Comparison of ENCODE assay signal across 7 cellular contexts in the genomic region with DNA sequence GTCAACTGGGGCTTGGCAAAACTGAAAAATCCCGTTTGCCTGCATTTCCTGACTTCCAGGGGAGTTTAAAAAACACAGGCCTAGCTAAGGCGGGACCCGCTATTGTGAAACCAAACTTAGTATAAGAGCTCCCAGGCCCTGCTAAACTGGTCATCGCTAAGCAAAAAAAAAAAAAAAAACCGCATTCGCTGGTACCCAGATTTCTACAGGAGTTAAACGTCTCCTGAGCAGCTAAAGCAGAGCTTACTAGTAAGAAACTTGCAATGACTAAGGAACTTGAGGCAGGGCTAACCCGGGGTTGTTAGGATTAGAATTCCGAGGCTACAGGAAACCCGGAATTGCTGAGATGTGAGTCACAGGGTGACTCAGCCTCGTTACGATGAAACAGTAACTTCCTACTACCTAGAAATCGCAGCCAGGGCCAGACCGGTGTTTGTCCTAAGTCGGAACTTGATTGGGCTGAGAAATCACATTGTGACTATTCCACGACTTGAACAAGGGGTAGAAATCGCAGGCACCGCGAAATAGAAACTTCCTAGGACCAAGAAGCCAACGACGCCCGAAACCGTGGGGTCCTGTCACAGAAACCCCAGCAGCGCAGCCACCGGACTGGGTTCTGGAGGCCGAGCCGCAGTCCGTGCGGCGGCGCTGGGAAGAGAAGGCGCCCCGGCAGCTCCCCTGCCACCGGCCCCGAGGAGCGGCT.
A peak's percentile ranks its signal among the peaks of the same experiment; 100 is the strongest.
DNase-seq lines count a peak whose midpoint lies in the region; ATAC-seq lines count a peak whose summit lies in the region.

No MANE protein-coding gene starts in this region.

- peaks cover 2% of the 10 kb centered on the region for H3K36me3 Mint-ChIP-seq in memory B cell

- ATAC-seq in GM18511 (IDR thresholded peaks at IDR 0.05; ENCODE audit: unreplicated experiment) = peak; percentile 41
- peak; percentile 35 for ATAC-seq in HG02840 (IDR thresholded peaks at IDR 0.05; ENCODE audit: low FRiP score, unreplicated experiment)
- ATAC-seq in memory B cell (ENCODE audit: low read depth) = peak; percentile 23

- H3K27me3 Mint-ChIP-seq in memory B cell = no peaks in the 10 kb centered on the region

- peak overlapping the region; percentile 97 for H3K4me3 Mint-ChIP-seq in memory B cell

- peak overlapping the region; percentile 99 for H3K27ac Mint-ChIP-seq in memory B cell

- H3K4me1 Mint-ChIP-seq in memory B cell = peaks cover 7% of the 10 kb centered on the region

- peak; percentile 64 for DNase-seq in NCI-H2196 (lab: John Stamatoyannopoulos, UW; ENCODE audit: unreplicated experiment)
- DNase-seq in activated CD4-positive, alpha-beta T cell treated with anti-CD3 and anti-CD28 coated beads for 48 hours = peak; percentile 77
- DNase-seq in dermis blood vessel endothelial cell = peak; percentile 99
- peak in 1 of 2 donors; percentile 60 for DNase-seq in memory B cell (ENCODE audit: low spot score in 2 of 2)
- peak; percentile 68 to 73 for DNase-seq in stimulated activated CD8-positive, alpha-beta memory T cell treated with anti-CD3 and anti-CD28 coated beads, Interleukin-7, amount 100 ng/mL, for 4 hours (ENCODE audit: low read depth in 2 of 2)

- peaks cover 5% of the 10 kb centered on the region for H3K9me3 Mint-ChIP-seq in memory B cell
